ENCODE assay signal across 3 cellular contexts in the genomic region with DNA sequence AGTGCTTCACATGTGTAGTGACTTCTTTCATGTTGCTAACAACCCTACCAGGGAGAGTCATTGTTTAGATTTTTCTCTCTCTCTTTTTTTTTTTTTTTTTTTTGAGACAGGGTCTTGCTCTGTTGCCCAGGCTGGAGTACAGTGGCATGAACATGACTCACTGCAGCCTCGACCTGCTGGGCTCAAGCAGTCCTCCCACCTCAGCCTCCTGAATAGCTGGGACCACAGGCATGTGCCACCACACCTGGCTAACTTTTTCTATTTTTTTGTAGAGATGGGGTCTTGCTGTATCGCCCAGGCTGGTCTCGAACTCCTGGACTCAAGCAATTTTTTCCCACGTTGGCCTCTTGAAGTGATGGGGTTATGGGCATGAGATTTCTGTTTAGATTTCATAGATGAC.
TF ChIP-seq lines count a peak whose summit lies in the region.

No MANE protein-coding gene starts in this region.

TF ChIP-seq in HEK293T, 16 proteins besides CTCF, POLR2A, EP300 and RAD21:
- TF ChIP-seq ZNF384 (IDR thresholded peaks at IDR 0.05) = 0 out of 2 replicates have a peak, but pooled peaks have one; percentile 33

TF ChIP-seq in WTC11, 78 proteins besides CTCF, POLR2A, EP300 and RAD21:
- TF ChIP-seq ZNF121 (CRISPR knock-in tag; IDR thresholded peaks at IDR 0.05) = peak; percentile 89

TF ChIP-seq in H1, 55 proteins besides CTCF, POLR2A, EP300 and RAD21:
- peak; percentile 24; the same call in 1 of the 2 replicates for TF ChIP-seq KDM1A (IDR thresholded peaks at IDR 0.05; ENCODE audit: borderline replicate concordance, low read length)
